ENCODE assay signal across 1 cellular context in genomic region chr22:40818747-40819662, GRCh38.
TF ChIP-seq lines count a peak whose summit lies in the region.

Gene SLC25A17 (minus strand): TSS chr22:40819346. CDS start chr22:40819248, 98 bp downstream.

TF ChIP-seq in GM12878, 131 proteins besides CTCF, POLR2A, EP300 and RAD21 (continued from another document and continues in another):
- TF ChIP-seq ZBTB40 (IDR thresholded peaks at IDR 0.05; ENCODE audit: borderline replicate concordance) (peak; percentile 81), IRF4 (IDR thresholded peaks at IDR 0.05; ENCODE audit: low read depth, low read length) (no peak), MLLT1 (IDR thresholded peaks at IDR 0.05) (0 out of 2 replicates have a peak, but pooled peaks have one; percentile 44), SREBF2 (IDR thresholded peaks at IDR 0.05; ENCODE audit: low read length) (no peak), NR2C2 (IDR thresholded peaks at IDR 0.05; ENCODE audit: borderline replicate concordance, control insufficient read depth, insufficient read length, low read depth) (peak; percentile 55), HDGF (IDR thresholded peaks at IDR 0.05) (0 out of 2 replicates have a peak, but pooled peaks have one; percentile 24), TCF3 (IDR thresholded peaks at IDR 0.05; ENCODE audit: borderline replicate concordance, insufficient read depth, low read depth, low read length) (no peak), CHD4 (IDR thresholded peaks at IDR 0.05) (no peak), KDM1A (IDR thresholded peaks at IDR 0.05; ENCODE audit: borderline replicate concordance) (no peak), BCL11A (IDR thresholded peaks at IDR 0.05; ENCODE audit: low read depth, low read length) (no peak), FOXM1 (IDR thresholded peaks at IDR 0.05; ENCODE audit: low read depth, low read length) (no peak), POLR2AphosphoS2 (IDR thresholded peaks at IDR 0.05; ENCODE audit: low read depth, low read length) (no peak), SMC3 (IDR thresholded peaks at IDR 0.05; ENCODE audit: borderline replicate concordance, low read length) (no peak; the same call in 1 of the 2 replicates), MEF2B (IDR thresholded peaks at IDR 0.05; ENCODE audit: partially characterized antibody, poor library complexity, severe bottlenecking) (no peak), BHLHE40 (IDR thresholded peaks at IDR 0.05; ENCODE audit: borderline replicate concordance in 1 of 2, low read depth in 2 of 2, low read length in 1 of 2) (peak; percentile 83 to 93), ZNF207 (IDR thresholded peaks at IDR 0.05; ENCODE audit: borderline replicate concordance) (no peak; the same call in 1 of the 2 replicates), SIN3A (IDR thresholded peaks at IDR 0.05; ENCODE audit: low read depth, low read length) (peak; percentile 85), EED (IDR thresholded peaks at IDR 0.05; ENCODE audit: low read depth) (no peak), ZNF384 (IDR thresholded peaks at IDR 0.05; ENCODE audit: borderline replicate concordance, low read depth, low read length) (no peak), PML (IDR thresholded peaks at IDR 0.05; ENCODE audit: low read length) (peak; percentile 46; the same call in 1 of the 2 replicates), E2F8 (IDR thresholded peaks at IDR 0.05; ENCODE audit: low read depth, partially characterized antibody) (no peak), MTA3 (IDR thresholded peaks at IDR 0.05; ENCODE audit: borderline replicate concordance, low read length) (no peak), SMARCA5 (IDR thresholded peaks at IDR 0.05) (0 out of 2 replicates have a peak, but pooled peaks have one; percentile 9), JUNB (IDR thresholded peaks at IDR 0.05) (no peak), HCFC1 (IDR thresholded peaks at IDR 0.05; ENCODE audit: low read length) (no peak), STAT3 (IDR thresholded peaks at IDR 0.05; ENCODE audit: low read depth, low read length) (no peak), RB1 (IDR thresholded peaks at IDR 0.05; ENCODE audit: borderline replicate concordance) (no peak; the same call in 1 of the 2 replicates), TBL1XR1 (IDR thresholded peaks at IDR 0.05; ENCODE audit: low read depth, low read length) (0 out of 2 replicates have a peak, but pooled peaks have one; percentile 14), KLF5 (IDR thresholded peaks at IDR 0.05; ENCODE audit: partially characterized antibody) (peak; percentile 18), IKZF1 (conservative IDR thresholded peaks at IDR 0.05) (peak; percentile 44), CREM (IDR thresholded peaks at IDR 0.05; ENCODE audit: low read depth) (no peak), BRCA1 (IDR thresholded peaks at IDR 0.05; ENCODE audit: low read depth, low read length) (no peak), ETV6 (conservative IDR thresholded peaks at IDR 0.05 in 1 of 2, IDR thresholded peaks at IDR 0.05 in 1 of 2; ENCODE audit: borderline replicate concordance in 1 of 2, low read depth in 1 of 2) (no peak), ATF2 (IDR thresholded peaks at IDR 0.05; ENCODE audit: low read length) (no peak), BACH1 (IDR thresholded peaks at IDR 0.05; ENCODE audit: borderline replicate concordance) (no peak), RFX5 (IDR thresholded peaks at IDR 0.05; ENCODE audit: low read depth, low read length) (no peak)
- TF ChIP-seq, protein P1, sequence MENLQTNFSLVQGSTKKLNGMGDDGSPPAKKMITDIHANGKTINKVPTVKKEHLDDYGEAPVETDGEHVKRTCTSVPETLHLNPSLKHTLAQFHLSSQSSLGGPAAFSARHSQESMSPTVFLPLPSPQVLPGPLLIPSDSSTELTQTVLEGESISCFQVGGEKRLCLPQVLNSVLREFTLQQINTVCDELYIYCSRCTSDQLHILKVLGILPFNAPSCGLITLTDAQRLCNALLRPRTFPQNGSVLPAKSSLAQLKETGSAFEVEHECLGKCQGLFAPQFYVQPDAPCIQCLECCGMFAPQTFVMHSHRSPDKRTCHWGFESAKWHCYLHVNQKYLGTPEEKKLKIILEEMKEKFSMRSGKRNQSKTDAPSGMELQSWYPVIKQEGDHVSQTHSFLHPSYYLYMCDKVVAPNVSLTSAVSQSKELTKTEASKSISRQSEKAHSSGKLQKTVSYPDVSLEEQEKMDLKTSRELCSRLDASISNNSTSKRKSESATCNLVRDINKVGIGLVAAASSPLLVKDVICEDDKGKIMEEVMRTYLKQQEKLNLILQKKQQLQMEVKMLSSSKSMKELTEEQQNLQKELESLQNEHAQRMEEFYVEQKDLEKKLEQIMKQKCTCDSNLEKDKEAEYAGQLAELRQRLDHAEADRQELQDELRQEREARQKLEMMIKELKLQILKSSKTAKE (IDR thresholded peaks at IDR 0.05; ENCODE audit: low read depth, poor library complexity, severe bottlenecking) = no peak
- TF ChIP-seq, protein P2, sequence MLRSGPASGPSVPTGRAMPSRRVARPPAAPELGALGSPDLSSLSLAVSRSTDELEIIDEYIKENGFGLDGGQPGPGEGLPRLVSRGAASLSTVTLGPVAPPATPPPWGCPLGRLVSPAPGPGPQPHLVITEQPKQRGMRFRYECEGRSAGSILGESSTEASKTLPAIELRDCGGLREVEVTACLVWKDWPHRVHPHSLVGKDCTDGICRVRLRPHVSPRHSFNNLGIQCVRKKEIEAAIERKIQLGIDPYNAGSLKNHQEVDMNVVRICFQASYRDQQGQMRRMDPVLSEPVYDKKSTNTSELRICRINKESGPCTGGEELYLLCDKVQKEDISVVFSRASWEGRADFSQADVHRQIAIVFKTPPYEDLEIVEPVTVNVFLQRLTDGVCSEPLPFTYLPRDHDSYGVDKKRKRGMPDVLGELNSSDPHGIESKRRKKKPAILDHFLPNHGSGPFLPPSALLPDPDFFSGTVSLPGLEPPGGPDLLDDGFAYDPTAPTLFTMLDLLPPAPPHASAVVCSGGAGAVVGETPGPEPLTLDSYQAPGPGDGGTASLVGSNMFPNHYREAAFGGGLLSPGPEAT (IDR thresholded peaks at IDR 0.05; ENCODE audit: low read depth) = no peak
- TF ChIP-seq, protein P3, sequence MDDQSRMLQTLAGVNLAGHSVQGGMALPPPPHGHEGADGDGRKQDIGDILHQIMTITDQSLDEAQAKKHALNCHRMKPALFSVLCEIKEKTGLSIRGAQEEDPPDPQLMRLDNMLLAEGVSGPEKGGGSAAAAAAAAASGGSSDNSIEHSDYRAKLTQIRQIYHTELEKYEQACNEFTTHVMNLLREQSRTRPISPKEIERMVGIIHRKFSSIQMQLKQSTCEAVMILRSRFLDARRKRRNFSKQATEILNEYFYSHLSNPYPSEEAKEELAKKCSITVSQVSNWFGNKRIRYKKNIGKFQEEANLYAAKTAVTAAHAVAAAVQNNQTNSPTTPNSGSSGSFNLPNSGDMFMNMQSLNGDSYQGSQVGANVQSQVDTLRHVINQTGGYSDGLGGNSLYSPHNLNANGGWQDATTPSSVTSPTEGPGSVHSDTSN (IDR thresholded peaks at IDR 0.05; ENCODE audit: insufficient replicate concordance, low read depth, low read length) = no peak
- TF ChIP-seq, protein P4, sequence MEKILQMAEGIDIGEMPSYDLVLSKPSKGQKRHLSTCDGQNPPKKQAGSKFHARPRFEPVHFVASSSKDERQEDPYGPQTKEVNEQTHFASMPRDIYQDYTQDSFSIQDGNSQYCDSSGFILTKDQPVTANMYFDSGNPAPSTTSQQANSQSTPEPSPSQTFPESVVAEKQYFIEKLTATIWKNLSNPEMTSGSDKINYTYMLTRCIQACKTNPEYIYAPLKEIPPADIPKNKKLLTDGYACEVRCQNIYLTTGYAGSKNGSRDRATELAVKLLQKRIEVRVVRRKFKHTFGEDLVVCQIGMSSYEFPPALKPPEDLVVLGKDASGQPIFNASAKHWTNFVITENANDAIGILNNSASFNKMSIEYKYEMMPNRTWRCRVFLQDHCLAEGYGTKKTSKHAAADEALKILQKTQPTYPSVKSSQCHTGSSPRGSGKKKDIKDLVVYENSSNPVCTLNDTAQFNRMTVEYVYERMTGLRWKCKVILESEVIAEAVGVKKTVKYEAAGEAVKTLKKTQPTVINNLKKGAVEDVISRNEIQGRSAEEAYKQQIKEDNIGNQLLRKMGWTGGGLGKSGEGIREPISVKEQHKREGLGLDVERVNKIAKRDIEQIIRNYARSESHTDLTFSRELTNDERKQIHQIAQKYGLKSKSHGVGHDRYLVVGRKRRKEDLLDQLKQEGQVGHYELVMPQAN (conservative IDR thresholded peaks at IDR 0.05) = peak; percentile 88
- TF ChIP-seq, protein P5, sequence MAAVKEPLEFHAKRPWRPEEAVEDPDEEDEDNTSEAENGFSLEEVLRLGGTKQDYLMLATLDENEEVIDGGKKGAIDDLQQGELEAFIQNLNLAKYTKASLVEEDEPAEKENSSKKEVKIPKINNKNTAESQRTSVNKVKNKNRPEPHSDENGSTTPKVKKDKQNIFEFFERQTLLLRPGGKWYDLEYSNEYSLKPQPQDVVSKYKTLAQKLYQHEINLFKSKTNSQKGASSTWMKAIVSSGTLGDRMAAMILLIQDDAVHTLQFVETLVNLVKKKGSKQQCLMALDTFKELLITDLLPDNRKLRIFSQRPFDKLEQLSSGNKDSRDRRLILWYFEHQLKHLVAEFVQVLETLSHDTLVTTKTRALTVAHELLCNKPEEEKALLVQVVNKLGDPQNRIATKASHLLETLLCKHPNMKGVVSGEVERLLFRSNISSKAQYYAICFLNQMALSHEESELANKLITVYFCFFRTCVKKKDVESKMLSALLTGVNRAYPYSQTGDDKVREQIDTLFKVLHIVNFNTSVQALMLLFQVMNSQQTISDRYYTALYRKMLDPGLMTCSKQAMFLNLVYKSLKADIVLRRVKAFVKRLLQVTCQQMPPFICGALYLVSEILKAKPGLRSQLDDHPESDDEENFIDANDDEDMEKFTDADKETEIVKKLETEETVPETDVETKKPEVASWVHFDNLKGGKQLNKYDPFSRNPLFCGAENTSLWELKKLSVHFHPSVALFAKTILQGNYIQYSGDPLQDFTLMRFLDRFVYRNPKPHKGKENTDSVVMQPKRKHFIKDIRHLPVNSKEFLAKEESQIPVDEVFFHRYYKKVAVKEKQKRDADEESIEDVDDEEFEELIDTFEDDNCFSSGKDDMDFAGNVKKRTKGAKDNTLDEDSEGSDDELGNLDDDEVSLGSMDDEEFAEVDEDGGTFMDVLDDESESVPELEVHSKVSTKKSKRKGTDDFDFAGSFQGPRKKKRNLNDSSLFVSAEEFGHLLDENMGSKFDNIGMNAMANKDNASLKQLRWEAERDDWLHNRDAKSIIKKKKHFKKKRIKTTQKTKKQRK (IDR thresholded peaks at IDR 0.05; ENCODE audit: low read depth, low read length) = no peak
